In the genomic region with DNA sequence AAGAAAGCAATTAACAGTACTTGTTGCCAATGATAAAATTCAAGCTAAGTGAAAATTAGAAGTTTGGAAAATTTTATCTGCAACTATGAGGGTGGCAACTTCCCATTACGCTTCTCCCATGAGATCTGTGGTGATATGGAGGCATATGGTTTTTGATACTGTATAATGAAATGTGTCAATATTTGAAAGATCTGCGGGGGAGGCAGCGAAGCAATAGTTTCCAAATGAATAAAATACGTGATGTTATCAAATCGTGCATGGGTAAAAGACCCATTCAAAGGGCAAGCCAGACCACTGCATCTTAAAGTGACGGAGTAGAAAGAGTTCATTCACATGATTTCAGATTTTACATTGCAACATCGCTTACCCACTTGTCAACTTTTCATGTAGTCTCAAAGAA, we compare ENCODE assay signal across 15 cellular contexts. TPM values are rescaled to one million over a fixed set of nuclear protein-coding genes. Genes with fewer than 3 reads are reported as not detected.
DNase-seq lines count a peak whose midpoint lies in the region; ATAC-seq and TF ChIP-seq lines count a peak whose summit lies in the region.
"Had no signal": no experiment of that assay in that cellular context is flagged by ENCODE, and none has a peak within 500 bp of the region (broad histone marks: within the 10 kb centered on the region; RNA-seq: fewer than 3 reads in every experiment).

No MANE protein-coding gene starts in this region.

- H4K20me1 ChIP-seq in BLaER1 (no peaks in the 10 kb centered on the region), Karpas-422 (ENCODE audit: insufficient read depth, low read depth, low read length) (no peaks in the 10 kb centered on the region)

- H2AFZ ChIP-seq in Karpas-422 (ENCODE audit: low read length), result peak overlapping the region; percentile 68
- peak overlapping the region; percentile 18 for H2AFZ ChIP-seq in parathyroid adenoma

- DNase-seq in activated CD4-positive, alpha-beta memory T cell treated with anti-CD3 and anti-CD28 coated beads for 36 hours, result peak; percentile 37
- no peak for DNase-seq in activated CD4-positive, alpha-beta memory T cell treated with anti-CD3 and anti-CD28 coated beads, Interleukin-2, amount 10 ng/mL, durations not matched to agents 7 days and 5 days
- no peak for DNase-seq in Karpas-422
- DNase-seq in SJCRH30, result no peak
- DNase-seq: C1 segment of cervical spinal cord, KG1, NCI-H1417, NCI-H187 treated with DMSO at 0.1 percent for 48 hours, NCI-H2227 treated with DMSO at 0.1 percent for 48 hours, NCI-H510A treated with DMSO at 0.1 percent for 48 hours, NCI-H774, SHP77 treated with DMSO at 0.1 percent for 48 hours had no signal

- H3K4me1 ChIP-seq in BLaER1 (peaks cover 29% of the 10 kb centered on the region), Karpas-422 (ENCODE audit: low read length) (peaks cover 75% of the 10 kb centered on the region), parathyroid adenoma (peaks cover 70% of the 10 kb centered on the region), SJCRH30 (peaks cover 12% of the 10 kb centered on the region)

- no peaks in the 10 kb centered on the region for H3K27me3 Mint-ChIP-seq in activated CD4-positive, alpha-beta memory T cell treated with anti-CD3 and anti-CD28 coated beads for 36 hours
- H3K27me3 Mint-ChIP-seq in activated CD4-positive, alpha-beta memory T cell treated with anti-CD3 and anti-CD28 coated beads, Interleukin-2, amount 10 ng/mL, durations not matched to agents 7 days and 5 days, result peaks cover 1% of the 10 kb centered on the region

- ATAC-seq in HG03571 (IDR thresholded peaks at IDR 0.05; ENCODE audit: unreplicated experiment), result no peak

- POLR2A ChIA-PET in activated CD4-positive, alpha-beta memory T cell treated with anti-CD3 and anti-CD28 coated beads for 36 hours (lab: Charles Lee), result interaction anchor here (1.2 kb wide), 1 partner anchor 21 kb away, joined by 5 read pairs; the partner anchor contains the start of gene BOD1
- POLR2A ChIA-PET in activated CD4-positive, alpha-beta memory T cell treated with anti-CD3 and anti-CD28 coated beads, Interleukin-2, amount 10 ng/mL, durations not matched to agents 7 days and 5 days (lab: Charles Lee), result no interaction called here

- peak overlapping the region; percentile 17; the same call in 1 of the 2 replicates for H3K4me2 ChIP-seq in BLaER1
- peak overlapping the region; percentile 26 for H3K4me2 ChIP-seq in Karpas-422 (ENCODE audit: low read depth, low read length, poor library complexity, severe bottlenecking)
- H3K4me2 ChIP-seq in parathyroid adenoma (ENCODE audit: low read length), result no peak overlapping the region

- H3K79me2 ChIP-seq in Karpas-422 (ENCODE audit: low read length) (no peaks in the 10 kb centered on the region), parathyroid adenoma (no peaks in the 10 kb centered on the region)

- intact Hi-C loops in activated CD4-positive, alpha-beta memory T cell treated with anti-CD3 and anti-CD28 coated beads for 36 hours (cut with micrococcal nuclease), result no loop called here

- no peak overlapping the region for H3K27ac Mint-ChIP-seq in activated CD4-positive, alpha-beta memory T cell treated with anti-CD3 and anti-CD28 coated beads for 36 hours
- H3K27ac Mint-ChIP-seq in activated CD4-positive, alpha-beta memory T cell treated with anti-CD3 and anti-CD28 coated beads, Interleukin-2, amount 10 ng/mL, durations not matched to agents 7 days and 5 days, result no peak overlapping the region

- H3K9me3 ChIP-seq in BLaER1 (no peaks in the 10 kb centered on the region), Karpas-422 (ENCODE audit: low read length) (no peaks in the 10 kb centered on the region), parathyroid adenoma (ENCODE audit: control insufficient read depth, low read length) (no peaks in the 10 kb centered on the region), SJCRH30 (replicated peaks) (no peaks in the 10 kb centered on the region; the same call in 1 of the 2 replicates)

- H3K9me3 Mint-ChIP-seq in activated CD4-positive, alpha-beta memory T cell treated with anti-CD3 and anti-CD28 coated beads for 36 hours, result no peaks in the 10 kb centered on the region
- no peaks in the 10 kb centered on the region for H3K9me3 Mint-ChIP-seq in activated CD4-positive, alpha-beta memory T cell treated with anti-CD3 and anti-CD28 coated beads, Interleukin-2, amount 10 ng/mL, durations not matched to agents 7 days and 5 days

- no peak for TF ChIP-seq CTCF in parathyroid adenoma (IDR thresholded peaks at IDR 0.05)

- H3K36me3 ChIP-seq in BLaER1, result no peaks in the 10 kb centered on the region
- no peaks in the 10 kb centered on the region for H3K36me3 ChIP-seq in Karpas-422 (ENCODE audit: insufficient read depth, low read length)
- H3K36me3 ChIP-seq in parathyroid adenoma (ENCODE audit: control insufficient read depth, insufficient read depth, low read length), result no peaks in the 10 kb centered on the region
- H3K36me3 ChIP-seq in SJCRH30, result no peaks in the 10 kb centered on the region

- H3K9ac ChIP-seq in BLaER1 (no peak overlapping the region), Karpas-422 (ENCODE audit: low read length) (peak overlapping the region; percentile 6; the same call in 1 of the 2 replicates), parathyroid adenoma (no peak overlapping the region)

- no peaks in the 10 kb centered on the region for H3K9me2 ChIP-seq in Karpas-422 (replicated peaks; ENCODE audit: insufficient read depth, low read length)

- no peaks in the 10 kb centered on the region for H3K36me3 Mint-ChIP-seq in activated CD4-positive, alpha-beta memory T cell treated with anti-CD3 and anti-CD28 coated beads for 36 hours
- H3K36me3 Mint-ChIP-seq in activated CD4-positive, alpha-beta memory T cell treated with anti-CD3 and anti-CD28 coated beads, Interleukin-2, amount 10 ng/mL, durations not matched to agents 7 days and 5 days (ENCODE audit: low read depth), result no peaks in the 10 kb centered on the region

- peaks cover 11% of the 10 kb centered on the region for H3K4me1 Mint-ChIP-seq in activated CD4-positive, alpha-beta memory T cell treated with anti-CD3 and anti-CD28 coated beads for 36 hours (ENCODE audit: low read depth)
- no peaks in the 10 kb centered on the region for H3K4me1 Mint-ChIP-seq in activated CD4-positive, alpha-beta memory T cell treated with anti-CD3 and anti-CD28 coated beads, Interleukin-2, amount 10 ng/mL, durations not matched to agents 7 days and 5 days

- H3K4me3 ChIP-seq in BLaER1, result no peak overlapping the region
- H3K4me3 ChIP-seq in Karpas-422 (ENCODE audit: low read length), result no peak overlapping the region
- H3K4me3 ChIP-seq in parathyroid adenoma (ENCODE audit: low read depth, low read length), result no peak overlapping the region
- no peak overlapping the region for H3K4me3 ChIP-seq in SJCRH30

- CTCF ChIA-PET in activated CD4-positive, alpha-beta memory T cell treated with anti-CD3 and anti-CD28 coated beads for 36 hours (lab: Charles Lee), result interaction anchor here (0.7 to 1.3 kb wide), 6 partner anchors 8 to 336 kb away, joined by 3 to 6 read pairs (median 3); partner anchors contain the start of gene BOD1
- CTCF ChIA-PET in activated CD4-positive, alpha-beta memory T cell treated with anti-CD3 and anti-CD28 coated beads, Interleukin-2, amount 10 ng/mL, durations not matched to agents 7 days and 5 days (lab: Charles Lee), result no interaction called here

- H3K27me3 ChIP-seq in BLaER1 (no peaks in the 10 kb centered on the region), Karpas-422 (ENCODE audit: low read length) (no peaks in the 10 kb centered on the region), parathyroid adenoma (ENCODE audit: control insufficient read depth, insufficient read depth, low read length) (no peaks in the 10 kb centered on the region), SJCRH30 (no peaks in the 10 kb centered on the region)

- no peak overlapping the region for H3K27ac ChIP-seq in BLaER1
- peak overlapping the region; percentile 97 for H3K27ac ChIP-seq in Karpas-422 (ENCODE audit: low read length)
- peak overlapping the region; percentile 90 for H3K27ac ChIP-seq in parathyroid adenoma
- no peak overlapping the region for H3K27ac ChIP-seq in SJCRH30

- H3K4me3 Mint-ChIP-seq in activated CD4-positive, alpha-beta memory T cell treated with anti-CD3 and anti-CD28 coated beads for 36 hours, result no peak overlapping the region
- no peak overlapping the region for H3K4me3 Mint-ChIP-seq in activated CD4-positive, alpha-beta memory T cell treated with anti-CD3 and anti-CD28 coated beads, Interleukin-2, amount 10 ng/mL, durations not matched to agents 7 days and 5 days

RNA-seq across cellular contexts. Expression of gene BOD1, which starts 20.9 kb away (rescaled TPM):
- 10 to 100 TPM; 23.9 to 28.6 TPM for total RNA-seq in activated CD4-positive, alpha-beta memory T cell treated with anti-CD3 and anti-CD28 coated beads for 36 hours
- total RNA-seq in activated CD4-positive, alpha-beta memory T cell treated with anti-CD3 and anti-CD28 coated beads, Interleukin-2, amount 10 ng/mL, durations not matched to agents 7 days and 5 days, result 10 to 100 TPM; 14.3 to 15.9 TPM
- 28.4 and 30.0 TPM in 2 replicates for total RNA-seq in Karpas-422 (2014; rRNA removed; shearing (Covaris generic); ENCODE audit: low replicate concordance)
- total RNA-seq in SJCRH30 (2014; rRNA removed; shearing (Covaris generic)), result 104 and 105 TPM in 2 replicates

Comparison
In these comparisons a context has a peak if more than half of its experiments do, and no peak if none do; other contexts are left out.
1. H3K27ac ChIP-seq: peak in Karpas-422 (single experiment) and parathyroid adenoma (single experiment); none in BLaER1 (single experiment) and SJCRH30 (single experiment).